Comparison of ENCODE assay signal across 19 cellular contexts in genomic region chr11:41920374-41920773, GRCh38.
DNase-seq lines count a peak whose midpoint lies in the region; ATAC-seq and TF ChIP-seq lines count a peak whose summit lies in the region.
"Had no signal": no experiment of that assay in that cellular context is flagged by ENCODE, and none has a peak within 500 bp of the region (broad histone marks: within the 10 kb centered on the region; RNA-seq: fewer than 3 reads in every experiment).

No MANE protein-coding gene starts in this region.

- H3K9ac ChIP-seq in neural progenitor cell (no peak overlapping the region), mesendoderm (ENCODE audit: low read length) (no peak overlapping the region)
- H3K9ac ChIP-seq: BLaER1 had no signal

- H2BK15ac ChIP-seq in mesendoderm (replicated peaks; ENCODE audit: low read depth), result no peak overlapping the region

- H3K4me3 ChIP-seq in neural progenitor cell, result no peak overlapping the region
- no peak overlapping the region for H3K4me3 ChIP-seq in mesendoderm (ENCODE audit: low read length)
- no peak overlapping the region for H3K4me3 ChIP-seq in WERI-Rb-1 (ENCODE audit: low read depth, low read length)
- H3K4me3 ChIP-seq: BLaER1, HAP-1 had no signal

- H3K4me1 Mint-ChIP-seq in neural progenitor cell, result peaks cover 25% of the 10 kb centered on the region
- H3K4me1 Mint-ChIP-seq: B cell; CD4-positive, CD25-positive, alpha-beta regulatory T cell had no signal

- no peak overlapping the region for H3K4me2 ChIP-seq in neural progenitor cell
- H3K4me2 ChIP-seq in mesendoderm (ENCODE audit: low read length), result no peak overlapping the region
- H3K4me2 ChIP-seq: BLaER1 had no signal

- no peak overlapping the region for H3K4me3 Mint-ChIP-seq in neural progenitor cell
- H3K4me3 Mint-ChIP-seq: B cell; CD4-positive, CD25-positive, alpha-beta regulatory T cell; CD8-positive, alpha-beta T cell; HFFc6 had no signal

- H3K9me3 ChIP-seq in neural progenitor cell (ENCODE audit: low read depth) (no peaks in the 10 kb centered on the region), WERI-Rb-1 (ENCODE audit: severe bottlenecking) (no peaks in the 10 kb centered on the region)
- H3K9me3 ChIP-seq: BLaER1, Caco-2, HAP-1 had no signal

- H4K5ac ChIP-seq in mesendoderm (ENCODE audit: low read length), result no peak overlapping the region

- ATAC-seq in GM18868 (IDR thresholded peaks at IDR 0.05; ENCODE audit: unreplicated experiment) (peak; percentile 89), HG02610 (IDR thresholded peaks at IDR 0.05; ENCODE audit: unreplicated experiment) (peak; percentile 89), HG02885 (IDR thresholded peaks at IDR 0.05; ENCODE audit: poor library complexity, unreplicated experiment) (peak; percentile 50), HG03025 (IDR thresholded peaks at IDR 0.05; ENCODE audit: low FRiP score, unreplicated experiment) (no peak)
- ATAC-seq: CD8-positive, alpha-beta T cell had no signal

- no peaks in the 10 kb centered on the region for H3K27me3 ChIP-seq in neural progenitor cell
- no peaks in the 10 kb centered on the region for H3K27me3 ChIP-seq in mesendoderm (ENCODE audit: insufficient read depth, low read length, poor library complexity)
- H3K27me3 ChIP-seq in WERI-Rb-1 (ENCODE audit: insufficient read depth, low read depth, severe bottlenecking), result peaks cover 3% of the 10 kb centered on the region
- H3K27me3 ChIP-seq: BLaER1 had no signal

- no peak overlapping the region for H3K23ac ChIP-seq in mesendoderm (ENCODE audit: low read length)

- H3K36me3 Mint-ChIP-seq in neural progenitor cell, result no peaks in the 10 kb centered on the region
- H3K36me3 Mint-ChIP-seq: CD4-positive, CD25-positive, alpha-beta regulatory T cell; CD8-positive, alpha-beta T cell had no signal

- H3K27ac ChIP-seq in neural progenitor cell (peak overlapping the region; percentile 53), mesendoderm (ENCODE audit: low read depth, low read length) (no peak overlapping the region), WERI-Rb-1 (no peak overlapping the region)
- H3K27ac ChIP-seq: BLaER1, C4-2B had no signal

- H2BK5ac ChIP-seq in mesendoderm (ENCODE audit: low read length), result no peak overlapping the region

- DNase-seq in neural progenitor cell (ENCODE audit: low spot score) (no peak), NCI-H1105 treated with DMSO at 0.1 percent for 48 hours (lab: John Stamatoyannopoulos, UW) (no peak), mesendoderm (no peak), WERI-Rb-1 (no peak)
- DNase-seq: Caco-2; CD4-positive, CD25-positive, alpha-beta regulatory T cell; CD8-positive, alpha-beta T cell; DMS153; DND-41; GOT3; HFFc6 had no signal

- no peak overlapping the region for H3K18ac ChIP-seq in mesendoderm (ENCODE audit: low read length)

- no CpG with 5 or more reads among the region's 2 CpGs for WGBS in mesendoderm (ENCODE audit: extremely low coverage, insufficient coverage, low lambda C conversion rate)

- H3K4me1 ChIP-seq in neural progenitor cell (peaks cover 31% of the 10 kb centered on the region), mesendoderm (ENCODE audit: control insufficient read depth, low read depth, low read length) (no peaks in the 10 kb centered on the region)
- H3K4me1 ChIP-seq: BLaER1, Caco-2, HAP-1 had no signal

- H2AFZ ChIP-seq in neural progenitor cell (replicated peaks), result peak overlapping the region; percentile 88

- H3K79me2 ChIP-seq in neural progenitor cell (ENCODE audit: low read depth) (no peaks in the 10 kb centered on the region), mesendoderm (ENCODE audit: control insufficient read depth, insufficient read depth, low read length) (no peaks in the 10 kb centered on the region)

- H3K27me3 Mint-ChIP-seq in neural progenitor cell (ENCODE audit: insufficient read depth, low read depth), result peaks cover 6% of the 10 kb centered on the region
- H3K27me3 Mint-ChIP-seq: B cell; CD4-positive, CD25-positive, alpha-beta regulatory T cell had no signal

- no peak overlapping the region for H2AK5ac ChIP-seq in mesendoderm (ENCODE audit: low read length)

- no peak overlapping the region for H4K8ac ChIP-seq in mesendoderm (ENCODE audit: low read depth, low read length)

- peaks cover 40% of the 10 kb centered on the region for H3K9me3 Mint-ChIP-seq in neural progenitor cell

- H4K20me1 ChIP-seq in neural progenitor cell (ENCODE audit: low read depth), result no peaks in the 10 kb centered on the region
- H4K20me1 ChIP-seq: BLaER1 had no signal

- TF ChIP-seq CTCF in neural progenitor cell (IDR thresholded peaks at IDR 0.05), result no peak
- no peak for TF ChIP-seq CTCF in WERI-Rb-1 (IDR thresholded peaks at IDR 0.05; ENCODE audit: low read depth, low read length)

- H2BK120ac ChIP-seq in mesendoderm (ENCODE audit: low read depth, low read length), result no peak overlapping the region

- no peak overlapping the region for H3K4ac ChIP-seq in mesendoderm (ENCODE audit: low read depth, low read length)

- H3K79me1 ChIP-seq in mesendoderm (ENCODE audit: low read length), result no peaks in the 10 kb centered on the region

- H3K36me3 ChIP-seq in neural progenitor cell (no peaks in the 10 kb centered on the region), mesendoderm (ENCODE audit: control insufficient read depth, insufficient read depth, low read length) (no peaks in the 10 kb centered on the region), WERI-Rb-1 (no peaks in the 10 kb centered on the region)
- H3K36me3 ChIP-seq: BLaER1, HAP-1 had no signal

- H3K56ac ChIP-seq in mesendoderm (ENCODE audit: low read length), result no peak overlapping the region

- H3K27ac Mint-ChIP-seq in neural progenitor cell, result no peak overlapping the region
- H3K27ac Mint-ChIP-seq: B cell; CD4-positive, CD25-positive, alpha-beta regulatory T cell; CD8-positive, alpha-beta T cell; HFFc6 had no signal

- peaks cover 19% of the 10 kb centered on the region for H3F3A ChIP-seq in neural progenitor cell (ENCODE audit: low read depth)
